In genomic region chr17:45143101-45143670, GRCh38 we compare ENCODE assay signal across 8 cellular contexts. TPM values are rescaled to one million over a fixed set of nuclear protein-coding genes. Genes with fewer than 3 reads are reported as not detected.
A peak's percentile ranks its signal among the peaks of the same experiment; 100 is the strongest.
DNase-seq lines count a peak whose midpoint lies in the region; ATAC-seq and TF ChIP-seq lines count a peak whose summit lies in the region.

No MANE protein-coding gene starts in this region.

- H3K27me3 ChIP-seq in BLaER1 (no peaks in the 10 kb centered on the region), RWPE2 (ENCODE audit: insufficient read depth, poor library complexity, severe bottlenecking) (no peaks in the 10 kb centered on the region), left ventricle myocardium inferior (ENCODE audit: low read depth) (no peaks in the 10 kb centered on the region), prostate gland (replicated peaks; ENCODE audit: insufficient read depth) (no peaks in the 10 kb centered on the region)

- no peak for TF ChIP-seq POLR2A in prostate gland (IDR thresholded peaks at IDR 0.05)

- H3K9me3 ChIP-seq in BLaER1 = no peaks in the 10 kb centered on the region
- H3K9me3 ChIP-seq in RWPE2 (ENCODE audit: severe bottlenecking) = no peaks in the 10 kb centered on the region
- H3K9me3 ChIP-seq in left ventricle myocardium inferior (replicated peaks) = no peaks in the 10 kb centered on the region
- no peaks in the 10 kb centered on the region for H3K9me3 ChIP-seq in prostate gland

- H4K20me1 ChIP-seq in BLaER1 = no peaks in the 10 kb centered on the region

- 73% methylated on average over 13 of the region's 13 CpGs for WGBS in prostate gland

- TF ChIP-seq CTCF in RWPE2 (IDR thresholded peaks at IDR 0.05; ENCODE audit: poor library complexity, severe bottlenecking) = no peak
- no peak for TF ChIP-seq CTCF in left ventricle myocardium inferior (IDR thresholded peaks at IDR 0.05; ENCODE audit: borderline replicate concordance)
- no peak for TF ChIP-seq CTCF in prostate gland (IDR thresholded peaks at IDR 0.05)

- H3K4me3 ChIP-seq in BLaER1 (peak overlapping the region; percentile 65), RWPE2 (ENCODE audit: severe bottlenecking) (no peak overlapping the region), left ventricle myocardium inferior (peak overlapping the region; percentile 66), prostate gland (peak overlapping the region; percentile 29 to 42)

- H3K9ac ChIP-seq in BLaER1 = no peak overlapping the region; the same call in 1 of the 2 replicates

- peak overlapping the region; percentile 98 for H3K4me2 ChIP-seq in BLaER1

- DNase-seq in RWPE2 (ENCODE audit: low spot score) = no peak
- peak; percentile 15 for DNase-seq in left ventricle myocardium inferior
- no peak for DNase-seq in prostate gland (ENCODE audit: low spot score)
- no peak for DNase-seq in amniotic stem cell (lab: John Stamatoyannopoulos, UW)
- DNase-seq in stimulated activated CD4-positive, alpha-beta T cell treated with anti-CD3 and anti-CD28 coated beads, Interleukin-15, amount 100 ng/mL, for 24 hours = no peak

- H3K4me1 ChIP-seq in BLaER1 (peaks cover 60% of the 10 kb centered on the region), RWPE2 (ENCODE audit: insufficient read depth, poor library complexity, severe bottlenecking) (peaks cover 11% of the 10 kb centered on the region), left ventricle myocardium inferior (peaks cover 45% of the 10 kb centered on the region), prostate gland (replicated peaks) (no peaks in the 10 kb centered on the region)

- intact Hi-C loops in left ventricle myocardium inferior (cut with micrococcal nuclease) (no loop called here), prostate gland (cut with DNase I) (no loop called here)

- H3K27ac ChIP-seq in BLaER1 = no peak overlapping the region
- H3K27ac ChIP-seq in RWPE2 (ENCODE audit: poor library complexity, severe bottlenecking) = peak overlapping the region; percentile 44
- peak overlapping the region; percentile 88 for H3K27ac ChIP-seq in left ventricle myocardium inferior (replicated peaks)
- peak overlapping the region; percentile 93 to 94 for H3K27ac ChIP-seq in prostate gland

- no peaks in the 10 kb centered on the region for H3K36me3 ChIP-seq in BLaER1
- no peaks in the 10 kb centered on the region for H3K36me3 ChIP-seq in RWPE2 (ENCODE audit: low read depth)
- peaks cover 14% of the 10 kb centered on the region for H3K36me3 ChIP-seq in left ventricle myocardium inferior
- H3K36me3 ChIP-seq in prostate gland = no peaks in the 10 kb centered on the region

- ATAC-seq in RWPE2 (ENCODE audit: low read depth) (no peak), GM19452 (IDR thresholded peaks at IDR 0.05; ENCODE audit: unreplicated experiment) (no peak), HG03378 (IDR thresholded peaks at IDR 0.05; ENCODE audit: unreplicated experiment) (no peak)

RNA-seq across cellular contexts. Expression of gene HEXIM1, which starts 5.1 kb away (rescaled TPM):
- total RNA-seq in left ventricle myocardium inferior (28.8 TPM), prostate gland (10 to 100 TPM; 34.5 to 67.1 TPM)

RNA-seq across cellular contexts. Expression of gene ACBD4, which starts 7.7 kb away (rescaled TPM):
- total RNA-seq in left ventricle myocardium inferior (6.4 TPM), prostate gland (10 to 100 TPM; 18.8 to 23.3 TPM)

RNA-seq across cellular contexts. Expression of gene PLCD3, which starts 10.9 kb away (rescaled TPM):
- 146 TPM for total RNA-seq in left ventricle myocardium inferior
- 100 to 1,000 TPM in 1 of 2 donors, 10 to 100 TPM in 1; 34.7 to 154 TPM for total RNA-seq in prostate gland

RNA-seq across cellular contexts. Expression of gene HEXIM2, which starts 18.5 kb away (rescaled TPM):
- total RNA-seq in left ventricle myocardium inferior (7.0 TPM), prostate gland (10 to 100 TPM in 1 of 2 donors, 1 to 10 TPM in 1; 7.1 to 27.0 TPM)
